1 cellular context compared by ENCODE assay signal in the genomic region with DNA sequence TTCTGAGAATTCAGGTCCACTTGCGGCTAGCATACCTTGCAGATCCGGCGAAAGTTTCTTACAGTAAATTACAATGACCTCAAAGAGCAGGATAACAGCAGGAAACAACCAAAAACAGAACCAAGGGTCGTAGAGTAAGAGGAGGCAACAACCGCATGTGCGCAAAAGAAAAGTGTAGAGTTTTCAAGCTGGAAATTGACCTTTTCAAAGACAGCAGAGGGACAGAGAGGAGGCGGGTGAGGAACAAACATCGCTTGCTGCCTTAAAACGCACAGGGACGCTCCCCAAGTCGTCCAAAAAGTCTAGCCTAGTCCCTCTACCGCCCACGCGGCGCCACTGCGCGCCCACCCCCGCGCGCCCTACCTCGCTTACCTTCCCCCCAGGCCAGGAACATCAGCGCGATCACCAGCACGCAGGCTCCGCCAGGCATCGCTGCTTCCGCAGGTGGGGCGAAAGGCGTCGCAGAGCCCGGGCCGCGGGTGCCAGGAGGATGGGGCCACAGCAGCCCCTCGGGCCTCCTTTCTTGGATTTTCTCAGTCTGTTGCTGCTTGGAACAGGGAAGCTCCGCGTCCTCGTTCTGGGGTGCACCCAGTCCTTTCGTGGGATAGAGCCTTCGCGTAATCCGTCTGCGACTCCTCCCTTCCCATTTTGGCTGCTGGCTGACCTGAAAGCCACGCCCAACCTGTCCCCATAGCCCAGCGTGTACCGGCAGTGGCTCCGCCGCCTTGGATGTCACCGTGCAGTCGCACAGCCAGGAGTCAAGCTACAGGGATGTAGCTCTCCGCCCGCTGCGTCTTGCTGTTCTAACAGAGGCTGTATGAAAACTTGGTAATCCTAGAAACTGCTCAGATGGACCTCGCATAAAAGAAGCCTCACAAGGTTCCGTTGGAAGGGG.
TF ChIP-seq lines count a peak whose summit lies in the region.

A gene (minus strand): TSS at position 579 of the 895 bp plus-strand sequence. CDS start 149 bp downstream, at position 430.

TF ChIP-seq in K562, 482 proteins besides CTCF, POLR2A, EP300 and RAD21 (continued from another document and continues in another):
- TF ChIP-seq, protein P1, sequence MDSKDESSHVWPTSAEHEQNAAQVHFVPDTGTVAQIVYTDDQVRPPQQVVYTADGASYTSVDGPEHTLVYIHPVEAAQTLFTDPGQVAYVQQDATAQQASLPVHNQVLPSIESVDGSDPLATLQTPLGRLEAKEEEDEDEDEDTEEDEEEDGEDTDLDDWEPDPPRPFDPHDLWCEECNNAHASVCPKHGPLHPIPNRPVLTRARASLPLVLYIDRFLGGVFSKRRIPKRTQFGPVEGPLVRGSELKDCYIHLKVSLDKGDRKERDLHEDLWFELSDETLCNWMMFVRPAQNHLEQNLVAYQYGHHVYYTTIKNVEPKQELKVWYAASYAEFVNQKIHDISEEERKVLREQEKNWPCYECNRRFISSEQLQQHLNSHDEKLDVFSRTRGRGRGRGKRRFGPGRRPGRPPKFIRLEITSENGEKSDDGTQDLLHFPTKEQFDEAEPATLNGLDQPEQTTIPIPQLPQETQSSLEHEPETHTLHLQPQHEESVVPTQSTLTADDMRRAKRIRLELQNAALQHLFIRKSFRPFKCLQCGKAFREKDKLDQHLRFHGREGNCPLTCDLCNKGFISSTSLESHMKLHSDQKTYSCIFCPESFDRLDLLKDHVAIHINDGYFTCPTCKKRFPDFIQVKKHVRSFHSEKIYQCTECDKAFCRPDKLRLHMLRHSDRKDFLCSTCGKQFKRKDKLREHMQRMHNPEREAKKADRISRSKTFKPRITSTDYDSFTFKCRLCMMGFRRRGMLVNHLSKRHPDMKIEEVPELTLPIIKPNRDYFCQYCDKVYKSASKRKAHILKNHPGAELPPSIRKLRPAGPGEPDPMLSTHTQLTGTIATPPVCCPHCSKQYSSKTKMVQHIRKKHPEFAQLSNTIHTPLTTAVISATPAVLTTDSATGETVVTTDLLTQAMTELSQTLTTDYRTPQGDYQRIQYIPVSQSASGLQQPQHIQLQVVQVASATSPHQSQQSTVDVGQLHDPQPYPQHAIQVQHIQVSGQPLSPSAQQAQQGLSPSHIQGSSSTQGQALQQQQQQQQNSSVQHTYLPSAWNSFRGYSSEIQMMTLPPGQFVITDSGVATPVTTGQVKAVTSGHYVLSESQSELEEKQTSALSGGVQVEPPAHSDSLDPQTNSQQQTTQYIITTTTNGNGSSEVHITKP (IDR thresholded peaks at IDR 0.05; ENCODE audit: partially characterized antibody): no peak
- no peak for TF ChIP-seq ZNF444 (CRISPR knock-in tag; IDR thresholded peaks at IDR 0.05)
- TF ChIP-seq, protein P2, sequence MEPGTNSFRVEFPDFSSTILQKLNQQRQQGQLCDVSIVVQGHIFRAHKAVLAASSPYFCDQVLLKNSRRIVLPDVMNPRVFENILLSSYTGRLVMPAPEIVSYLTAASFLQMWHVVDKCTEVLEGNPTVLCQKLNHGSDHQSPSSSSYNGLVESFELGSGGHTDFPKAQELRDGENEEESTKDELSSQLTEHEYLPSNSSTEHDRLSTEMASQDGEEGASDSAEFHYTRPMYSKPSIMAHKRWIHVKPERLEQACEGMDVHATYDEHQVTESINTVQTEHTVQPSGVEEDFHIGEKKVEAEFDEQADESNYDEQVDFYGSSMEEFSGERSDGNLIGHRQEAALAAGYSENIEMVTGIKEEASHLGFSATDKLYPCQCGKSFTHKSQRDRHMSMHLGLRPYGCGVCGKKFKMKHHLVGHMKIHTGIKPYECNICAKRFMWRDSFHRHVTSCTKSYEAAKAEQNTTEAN (CRISPR knock-in tag; IDR thresholded peaks at IDR 0.05): no peak
- peak; percentile 13; the same call in 1 of the 2 replicates for TF ChIP-seq MTA2 (IDR thresholded peaks at IDR 0.05; ENCODE audit: low read depth)
- TF ChIP-seq, protein P3, sequence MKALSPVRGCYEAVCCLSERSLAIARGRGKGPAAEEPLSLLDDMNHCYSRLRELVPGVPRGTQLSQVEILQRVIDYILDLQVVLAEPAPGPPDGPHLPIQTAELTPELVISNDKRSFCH (CRISPR knock-in tag; IDR thresholded peaks at IDR 0.05): no peak
- TF ChIP-seq, protein P3 (tag; IDR thresholded peaks at IDR 0.05): peak; percentile 83
- TF ChIP-seq, protein P4, sequence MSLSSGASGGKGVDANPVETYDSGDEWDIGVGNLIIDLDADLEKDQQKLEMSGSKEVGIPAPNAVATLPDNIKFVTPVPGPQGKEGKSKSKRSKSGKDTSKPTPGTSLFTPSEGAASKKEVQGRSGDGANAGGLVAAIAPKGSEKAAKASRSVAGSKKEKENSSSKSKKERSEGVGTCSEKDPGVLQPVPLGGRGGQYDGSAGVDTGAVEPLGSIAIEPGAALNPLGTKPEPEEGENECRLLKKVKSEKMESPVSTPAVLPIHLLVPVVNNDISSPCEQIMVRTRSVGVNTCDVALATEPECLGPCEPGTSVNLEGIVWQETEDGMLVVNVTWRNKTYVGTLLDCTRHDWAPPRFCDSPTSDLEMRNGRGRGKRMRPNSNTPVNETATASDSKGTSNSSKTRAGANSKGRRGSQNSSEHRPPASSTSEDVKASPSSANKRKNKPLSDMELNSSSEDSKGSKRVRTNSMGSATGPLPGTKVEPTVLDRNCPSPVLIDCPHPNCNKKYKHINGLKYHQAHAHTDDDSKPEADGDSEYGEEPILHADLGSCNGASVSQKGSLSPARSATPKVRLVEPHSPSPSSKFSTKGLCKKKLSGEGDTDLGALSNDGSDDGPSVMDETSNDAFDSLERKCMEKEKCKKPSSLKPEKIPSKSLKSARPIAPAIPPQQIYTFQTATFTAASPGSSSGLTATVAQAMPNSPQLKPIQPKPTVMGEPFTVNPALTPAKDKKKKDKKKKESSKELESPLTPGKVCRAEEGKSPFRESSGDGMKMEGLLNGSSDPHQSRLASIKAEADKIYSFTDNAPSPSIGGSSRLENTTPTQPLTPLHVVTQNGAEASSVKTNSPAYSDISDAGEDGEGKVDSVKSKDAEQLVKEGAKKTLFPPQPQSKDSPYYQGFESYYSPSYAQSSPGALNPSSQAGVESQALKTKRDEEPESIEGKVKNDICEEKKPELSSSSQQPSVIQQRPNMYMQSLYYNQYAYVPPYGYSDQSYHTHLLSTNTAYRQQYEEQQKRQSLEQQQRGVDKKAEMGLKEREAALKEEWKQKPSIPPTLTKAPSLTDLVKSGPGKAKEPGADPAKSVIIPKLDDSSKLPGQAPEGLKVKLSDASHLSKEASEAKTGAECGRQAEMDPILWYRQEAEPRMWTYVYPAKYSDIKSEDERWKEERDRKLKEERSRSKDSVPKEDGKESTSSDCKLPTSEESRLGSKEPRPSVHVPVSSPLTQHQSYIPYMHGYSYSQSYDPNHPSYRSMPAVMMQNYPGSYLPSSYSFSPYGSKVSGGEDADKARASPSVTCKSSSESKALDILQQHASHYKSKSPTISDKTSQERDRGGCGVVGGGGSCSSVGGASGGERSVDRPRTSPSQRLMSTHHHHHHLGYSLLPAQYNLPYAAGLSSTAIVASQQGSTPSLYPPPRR (CRISPR knock-in tag; IDR thresholded peaks at IDR 0.05; ENCODE audit: borderline replicate concordance): no peak
- TF ChIP-seq, protein P5, sequence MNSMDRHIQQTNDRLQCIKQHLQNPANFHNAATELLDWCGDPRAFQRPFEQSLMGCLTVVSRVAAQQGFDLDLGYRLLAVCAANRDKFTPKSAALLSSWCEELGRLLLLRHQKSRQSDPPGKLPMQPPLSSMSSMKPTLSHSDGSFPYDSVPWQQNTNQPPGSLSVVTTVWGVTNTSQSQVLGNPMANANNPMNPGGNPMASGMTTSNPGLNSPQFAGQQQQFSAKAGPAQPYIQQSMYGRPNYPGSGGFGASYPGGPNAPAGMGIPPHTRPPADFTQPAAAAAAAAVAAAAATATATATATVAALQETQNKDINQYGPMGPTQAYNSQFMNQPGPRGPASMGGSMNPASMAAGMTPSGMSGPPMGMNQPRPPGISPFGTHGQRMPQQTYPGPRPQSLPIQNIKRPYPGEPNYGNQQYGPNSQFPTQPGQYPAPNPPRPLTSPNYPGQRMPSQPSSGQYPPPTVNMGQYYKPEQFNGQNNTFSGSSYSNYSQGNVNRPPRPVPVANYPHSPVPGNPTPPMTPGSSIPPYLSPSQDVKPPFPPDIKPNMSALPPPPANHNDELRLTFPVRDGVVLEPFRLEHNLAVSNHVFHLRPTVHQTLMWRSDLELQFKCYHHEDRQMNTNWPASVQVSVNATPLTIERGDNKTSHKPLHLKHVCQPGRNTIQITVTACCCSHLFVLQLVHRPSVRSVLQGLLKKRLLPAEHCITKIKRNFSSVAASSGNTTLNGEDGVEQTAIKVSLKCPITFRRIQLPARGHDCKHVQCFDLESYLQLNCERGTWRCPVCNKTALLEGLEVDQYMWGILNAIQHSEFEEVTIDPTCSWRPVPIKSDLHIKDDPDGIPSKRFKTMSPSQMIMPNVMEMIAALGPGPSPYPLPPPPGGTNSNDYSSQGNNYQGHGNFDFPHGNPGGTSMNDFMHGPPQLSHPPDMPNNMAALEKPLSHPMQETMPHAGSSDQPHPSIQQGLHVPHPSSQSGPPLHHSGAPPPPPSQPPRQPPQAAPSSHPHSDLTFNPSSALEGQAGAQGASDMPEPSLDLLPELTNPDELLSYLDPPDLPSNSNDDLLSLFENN (IDR thresholded peaks at IDR 0.05; ENCODE audit: low read depth in 2 of 2, low read length in 2 of 2): 0 out of 4 replicates have a peak, but pooled peaks of 1 of the 2 experiments have one; percentile 8
- TF ChIP-seq, protein P6, sequence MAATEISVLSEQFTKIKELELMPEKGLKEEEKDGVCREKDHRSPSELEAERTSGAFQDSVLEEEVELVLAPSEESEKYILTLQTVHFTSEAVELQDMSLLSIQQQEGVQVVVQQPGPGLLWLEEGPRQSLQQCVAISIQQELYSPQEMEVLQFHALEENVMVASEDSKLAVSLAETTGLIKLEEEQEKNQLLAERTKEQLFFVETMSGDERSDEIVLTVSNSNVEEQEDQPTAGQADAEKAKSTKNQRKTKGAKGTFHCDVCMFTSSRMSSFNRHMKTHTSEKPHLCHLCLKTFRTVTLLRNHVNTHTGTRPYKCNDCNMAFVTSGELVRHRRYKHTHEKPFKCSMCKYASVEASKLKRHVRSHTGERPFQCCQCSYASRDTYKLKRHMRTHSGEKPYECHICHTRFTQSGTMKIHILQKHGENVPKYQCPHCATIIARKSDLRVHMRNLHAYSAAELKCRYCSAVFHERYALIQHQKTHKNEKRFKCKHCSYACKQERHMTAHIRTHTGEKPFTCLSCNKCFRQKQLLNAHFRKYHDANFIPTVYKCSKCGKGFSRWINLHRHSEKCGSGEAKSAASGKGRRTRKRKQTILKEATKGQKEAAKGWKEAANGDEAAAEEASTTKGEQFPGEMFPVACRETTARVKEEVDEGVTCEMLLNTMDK (IDR thresholded peaks at IDR 0.05; ENCODE audit: borderline replicate concordance, insufficient read depth, low read depth, low read length, poor library complexity, severe bottlenecking): no peak
- TF ChIP-seq ESRRB (CRISPR knock-in tag; IDR thresholded peaks at IDR 0.05; ENCODE audit: borderline replicate concordance): no peak
- TF ChIP-seq NFXL1 (CRISPR knock-in tag; IDR thresholded peaks at IDR 0.05): no peak
- TF ChIP-seq TEAD4 (IDR thresholded peaks at IDR 0.05; ENCODE audit: low read length): peak; percentile 63; the same call in 1 of the 2 replicates
- no peak for TF ChIP-seq TEAD4 (CRISPR knock-in tag; IDR thresholded peaks at IDR 0.05; ENCODE audit: borderline replicate concordance)
- no peak for TF ChIP-seq SRSF9 (IDR thresholded peaks at IDR 0.05; ENCODE audit: borderline replicate concordance, low read depth, low read length)
- TF ChIP-seq, protein P7, sequence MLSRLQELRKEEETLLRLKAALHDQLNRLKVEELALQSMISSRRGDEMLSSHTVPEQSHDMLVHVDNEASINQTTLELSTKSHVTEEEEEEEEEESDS (CRISPR knock-in tag; IDR thresholded peaks at IDR 0.05): no peak
- TF ChIP-seq HIVEP1 (CRISPR knock-in tag; IDR thresholded peaks at IDR 0.05): no peak
- TF ChIP-seq SETDB1 (IDR thresholded peaks at IDR 0.05; ENCODE audit: low read length): no peak
- TF ChIP-seq, protein P8, sequence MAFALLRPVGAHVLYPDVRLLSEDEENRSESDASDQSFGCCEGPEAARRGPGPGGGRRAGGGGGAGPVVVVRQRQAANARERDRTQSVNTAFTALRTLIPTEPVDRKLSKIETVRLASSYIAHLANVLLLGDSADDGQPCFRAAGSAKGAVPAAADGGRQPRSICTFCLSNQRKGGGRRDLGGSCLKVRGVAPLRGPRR (CRISPR knock-in tag; IDR thresholded peaks at IDR 0.05): no peak
- TF ChIP-seq KLF16 (IDR thresholded peaks at IDR 0.05): peak; percentile 10
- TF ChIP-seq RFX7 (CRISPR knock-in tag; IDR thresholded peaks at IDR 0.05): no peak
- no peak for TF ChIP-seq FOXJ3 (CRISPR knock-in tag; IDR thresholded peaks at IDR 0.05)
- no peak for TF ChIP-seq BRD4 (IDR thresholded peaks at IDR 0.05)
- TF ChIP-seq, protein P9, sequence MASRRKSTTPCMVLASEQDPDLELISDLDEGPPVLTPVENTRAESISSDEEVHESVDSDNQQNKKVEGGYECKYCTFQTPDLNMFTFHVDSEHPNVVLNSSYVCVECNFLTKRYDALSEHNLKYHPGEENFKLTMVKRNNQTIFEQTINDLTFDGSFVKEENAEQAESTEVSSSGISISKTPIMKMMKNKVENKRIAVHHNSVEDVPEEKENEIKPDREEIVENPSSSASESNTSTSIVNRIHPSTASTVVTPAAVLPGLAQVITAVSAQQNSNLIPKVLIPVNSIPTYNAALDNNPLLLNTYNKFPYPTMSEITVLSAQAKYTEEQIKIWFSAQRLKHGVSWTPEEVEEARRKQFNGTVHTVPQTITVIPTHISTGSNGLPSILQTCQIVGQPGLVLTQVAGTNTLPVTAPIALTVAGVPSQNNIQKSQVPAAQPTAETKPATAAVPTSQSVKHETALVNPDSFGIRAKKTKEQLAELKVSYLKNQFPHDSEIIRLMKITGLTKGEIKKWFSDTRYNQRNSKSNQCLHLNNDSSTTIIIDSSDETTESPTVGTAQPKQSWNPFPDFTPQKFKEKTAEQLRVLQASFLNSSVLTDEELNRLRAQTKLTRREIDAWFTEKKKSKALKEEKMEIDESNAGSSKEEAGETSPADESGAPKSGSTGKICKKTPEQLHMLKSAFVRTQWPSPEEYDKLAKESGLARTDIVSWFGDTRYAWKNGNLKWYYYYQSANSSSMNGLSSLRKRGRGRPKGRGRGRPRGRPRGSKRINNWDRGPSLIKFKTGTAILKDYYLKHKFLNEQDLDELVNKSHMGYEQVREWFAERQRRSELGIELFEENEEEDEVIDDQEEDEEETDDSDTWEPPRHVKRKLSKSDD (conservative IDR thresholded peaks at IDR 0.05; ENCODE audit: low read length): peak; percentile 28; the same call in 1 of the 2 replicates
- no peak; a peak in 2 of 4 replicates for TF ChIP-seq RCOR1 (IDR thresholded peaks at IDR 0.05; ENCODE audit: borderline replicate concordance in 1 of 2, low read depth in 2 of 2, low read length in 2 of 2)
- TF ChIP-seq RHOXF2B (CRISPR knock-in tag; conservative IDR thresholded peaks at IDR 0.05): no peak
- no peak for TF ChIP-seq ZSCAN32 (CRISPR knock-in tag; IDR thresholded peaks at IDR 0.05)
- peak; percentile 17 to 81; a peak in 3 of 4 replicates for TF ChIP-seq FOXK2 (conservative IDR thresholded peaks at IDR 0.05 in 1 of 2, IDR thresholded peaks at IDR 0.05 in 1 of 2; ENCODE audit: low read depth in 2 of 2)
- peak; percentile 100 for TF ChIP-seq EGR1 (conservative IDR thresholded peaks at IDR 0.05)
- TF ChIP-seq ZNF445 (CRISPR knock-in tag; IDR thresholded peaks at IDR 0.05; ENCODE audit: low read depth): no peak
- TF ChIP-seq FUS (optimal IDR thresholded peaks at IDR 0.05; ENCODE audit: low read depth, low read length): no peak
